In genomic region chr16:14523632-14524031, GRCh38 we compare ENCODE assay signal across 18 cellular contexts.
DNase-seq lines count a peak whose midpoint lies in the region; ATAC-seq lines count a peak whose summit lies in the region.
"Had no signal": no experiment of that assay in that cellular context is flagged by ENCODE, and none has a peak within 500 bp of the region (broad histone marks: within the 10 kb centered on the region; RNA-seq: fewer than 3 reads in every experiment).

No MANE protein-coding gene starts in this region.

- H3K36me3 ChIP-seq in HAP-1 (replicated peaks) = 0 out of 2 replicates have a peak, but pooled peaks cover 2% of the 10 kb centered on the region
- H3K36me3 ChIP-seq in Karpas-422 (ENCODE audit: insufficient read depth, low read length) = no peaks in the 10 kb centered on the region
- H3K36me3 ChIP-seq in neuronal stem cell (replicated peaks in 1 of 2; ENCODE audit: control insufficient read depth in 2 of 2, insufficient read depth in 2 of 2, low read length in 2 of 2) = no peaks in the 10 kb centered on the region

- H3K4me3 ChIP-seq in HAP-1 (no peak overlapping the region), Karpas-422 (ENCODE audit: low read length) (no peak overlapping the region; the same call in 1 of the 2 replicates), neuronal stem cell (ENCODE audit: low read length in 2 of 2) (no peak overlapping the region)
- H3K4me3 ChIP-seq: K562 had no signal

- H3K27me3 Mint-ChIP-seq in activated T-helper 17 cell treated with anti-CD3 and anti-CD28 coated beads, Interleukin-2, amount 50 U/mL, for 72 hours = no peaks in the 10 kb centered on the region

- H3K9me3 ChIP-seq in HAP-1 (no peaks in the 10 kb centered on the region), Karpas-422 (ENCODE audit: low read length) (no peaks in the 10 kb centered on the region), neuronal stem cell (replicated peaks in 1 of 2; ENCODE audit: control insufficient read depth in 2 of 2, insufficient read depth in 1 of 2, low read depth in 1 of 2, low read length in 2 of 2) (no peaks in the 10 kb centered on the region)
- H3K9me3 ChIP-seq: SK-N-SH had no signal

- H3K79me1 ChIP-seq in neuronal stem cell (ENCODE audit: low read depth, low read length) = no peaks in the 10 kb centered on the region

- no peaks in the 10 kb centered on the region for H3K36me3 Mint-ChIP-seq in activated T-helper 17 cell treated with anti-CD3 and anti-CD28 coated beads, Interleukin-2, amount 50 U/mL, for 72 hours (ENCODE audit: low read depth)

- H3K4me2 ChIP-seq in Karpas-422 (ENCODE audit: low read depth, low read length, poor library complexity, severe bottlenecking) (peak overlapping the region; percentile 48), neuronal stem cell (ENCODE audit: insufficient read depth, low read length, poor library complexity, severe bottlenecking) (no peak overlapping the region)
- H3K4me2 ChIP-seq: SK-N-SH had no signal

- no peak overlapping the region for H2BK15ac ChIP-seq in neuronal stem cell (ENCODE audit: low read length)

- H2AFZ ChIP-seq in Karpas-422 (ENCODE audit: low read length) = no peak overlapping the region
- no peak overlapping the region for H2AFZ ChIP-seq in neuronal stem cell (ENCODE audit: low read length)

- H3K4me1 ChIP-seq in HAP-1 (peaks cover 34% of the 10 kb centered on the region), Karpas-422 (ENCODE audit: low read length) (peaks cover 50% of the 10 kb centered on the region), neuronal stem cell (ENCODE audit: control insufficient read depth in 2 of 2, insufficient read depth in 1 of 2, low read depth in 1 of 2, low read length in 2 of 2) (peaks cover 2 to 11% of the 10 kb centered on the region in 2 donors)

- DNase-seq in HAP-1 (ENCODE audit: low spot score in 2 of 2) (peak; percentile 41 to 86), Karpas-422 (no peak), neuronal stem cell (ENCODE audit: low spot score) (peak; percentile 36), HK-2 (ENCODE audit: unreplicated experiment) (no peak), AG08395 (ENCODE audit: low spot score) (no peak)
- DNase-seq: DND-41, H9, NCI-H1105 treated with DMSO at 0.1 percent for 48 hours, NCI-H2029, NCI-H510A, NCI-H748 treated with DMSO at 0.1 percent for 48 hours, OCI-M1, SHP77, SK-N-SH had no signal

- H3K27ac ChIP-seq in Karpas-422 (ENCODE audit: low read length) (peak overlapping the region; percentile 56), neuronal stem cell (replicated peaks; ENCODE audit: low read length) (no peak overlapping the region)

- no peak overlapping the region for H3K4me3 Mint-ChIP-seq in activated T-helper 17 cell treated with anti-CD3 and anti-CD28 coated beads, Interleukin-2, amount 50 U/mL, for 72 hours
- H3K4me3 Mint-ChIP-seq: CD14-positive monocyte, H9 had no signal

- no peaks in the 10 kb centered on the region for H4K20me1 ChIP-seq in Karpas-422 (ENCODE audit: insufficient read depth, low read depth, low read length)

- no peak overlapping the region for H2BK12ac ChIP-seq in neuronal stem cell (ENCODE audit: low read length)

- WGBS in neuronal stem cell (ENCODE audit: extremely low coverage in 2 of 2, insufficient read length in 2 of 2, insufficient replicate concordance in 1 of 2), 2 donors = no CpG with 5 or more reads among the region's 2 CpGs

- no peak overlapping the region for H2BK5ac ChIP-seq in neuronal stem cell (ENCODE audit: low read length)

- in situ Hi-C loops in HAP-1 (cut with MboI; ENCODE audit: low sequenced_read_pairs) = loop anchor here (10.0 kb wide), 1 partner anchor 279 kb away; no protein-coding TSS in a partner anchor

- H3K27ac Mint-ChIP-seq in activated T-helper 17 cell treated with anti-CD3 and anti-CD28 coated beads, Interleukin-2, amount 50 U/mL, for 72 hours = peak overlapping the region; percentile 56
- H3K27ac Mint-ChIP-seq: CD14-positive monocyte had no signal

- no peak overlapping the region for H3K23ac ChIP-seq in neuronal stem cell (ENCODE audit: low read depth, low read length, poor library complexity)

- no peaks in the 10 kb centered on the region for H3K9me3 Mint-ChIP-seq in activated T-helper 17 cell treated with anti-CD3 and anti-CD28 coated beads, Interleukin-2, amount 50 U/mL, for 72 hours
- H3K9me3 Mint-ChIP-seq: CD14-positive monocyte, H9 had no signal

- H3K27me3 ChIP-seq in HAP-1 (ENCODE audit: low read depth) (no peaks in the 10 kb centered on the region), Karpas-422 (ENCODE audit: low read length) (no peaks in the 10 kb centered on the region), neuronal stem cell (ENCODE audit: control insufficient read depth in 3 of 3, insufficient read depth in 3 of 3, low read depth in 1 of 3, low read length in 3 of 3) (no peaks in the 10 kb centered on the region)

- peaks cover 7% of the 10 kb centered on the region for H3K4me1 Mint-ChIP-seq in activated T-helper 17 cell treated with anti-CD3 and anti-CD28 coated beads, Interleukin-2, amount 50 U/mL, for 72 hours

- no peak overlapping the region for H4K91ac ChIP-seq in neuronal stem cell (ENCODE audit: low read depth, low read length, poor library complexity)

- no peak overlapping the region; the same call in 1 of the 2 replicates for H3K9ac ChIP-seq in Karpas-422 (ENCODE audit: low read length)
- no peak overlapping the region for H3K9ac ChIP-seq in neuronal stem cell (ENCODE audit: low read depth, low read length, poor library complexity)
- H3K9ac ChIP-seq: SK-N-SH had no signal

- H2BK120ac ChIP-seq in neuronal stem cell (ENCODE audit: low read depth, low read length) = no peak overlapping the region

- H3K9me2 ChIP-seq in Karpas-422 (replicated peaks; ENCODE audit: insufficient read depth, low read length) = no peaks in the 10 kb centered on the region
- H3K9me2 ChIP-seq: SK-N-SH had no signal

- peaks cover 63% of the 10 kb centered on the region for H3K79me2 ChIP-seq in Karpas-422 (ENCODE audit: low read length)

- H3K18ac ChIP-seq in neuronal stem cell (ENCODE audit: low read length) = no peak overlapping the region

- no peak overlapping the region for H3K14ac ChIP-seq in neuronal stem cell (ENCODE audit: low read length)

- ATAC-seq in activated T-helper 17 cell treated with anti-CD3 and anti-CD28 coated beads, Interleukin-2, amount 50 U/mL, for 72 hours (replicated peaks) = no peak
- no peak for ATAC-seq in GM18868 (IDR thresholded peaks at IDR 0.05; ENCODE audit: unreplicated experiment)
- ATAC-seq: K562 had no signal

- H4K8ac ChIP-seq in neuronal stem cell (ENCODE audit: low read depth, low read length) = no peak overlapping the region

- no peak overlapping the region for H3K4ac ChIP-seq in neuronal stem cell (ENCODE audit: low read length)

- no peak overlapping the region for H2AK5ac ChIP-seq in neuronal stem cell (ENCODE audit: low read depth, low read length)

Comparison
In these comparisons a context has a peak if more than half of its experiments do, and no peak if none do; other contexts are left out.
1. DNase-seq: peak in HAP-1 (2 of 2) and neuronal stem cell (single experiment); none in Karpas-422 (single experiment), HK-2 (single experiment) and AG08395 (single experiment).